ENCODE assay signal across 9 cellular contexts in the genomic region with DNA sequence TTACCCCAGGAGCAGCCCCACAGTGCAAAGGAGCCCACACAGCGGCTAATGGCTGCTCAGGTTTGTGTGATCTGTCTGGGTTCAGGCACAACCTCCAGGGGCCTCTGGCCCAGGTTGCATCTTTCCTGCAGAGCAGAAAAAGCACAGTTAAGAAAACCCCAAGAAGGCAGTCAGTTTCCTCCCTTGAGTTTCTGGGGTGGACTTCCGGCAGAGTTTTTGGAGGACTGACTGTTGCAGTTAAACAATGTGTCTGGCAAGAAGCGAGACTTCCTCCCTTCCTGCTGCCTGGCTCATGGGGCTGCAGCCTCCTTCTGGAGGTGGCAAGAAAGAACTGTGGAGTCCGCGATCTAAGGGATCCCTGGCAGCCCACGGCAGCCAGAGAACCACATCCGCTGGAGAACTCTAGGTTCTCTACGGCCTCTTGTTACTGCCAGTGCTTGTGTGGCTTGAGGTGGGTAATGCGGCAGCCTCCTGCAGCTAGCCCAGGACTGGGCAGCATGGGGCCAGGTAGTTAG.
A peak's percentile ranks its signal among the peaks of the same experiment; 100 is the strongest.
DNase-seq lines count a peak whose midpoint lies in the region; ATAC-seq and TF ChIP-seq lines count a peak whose summit lies in the region.
"Had no signal": no experiment of that assay in that cellular context is flagged by ENCODE, and none has a peak within 500 bp of the region (broad histone marks: within the 10 kb centered on the region; RNA-seq: fewer than 3 reads in every experiment).

No MANE protein-coding gene starts in this region.

- TF ChIP-seq CTCF in WTC11 (IDR thresholded peaks at IDR 0.05) = no peak
- no peak for TF ChIP-seq CTCF in MCF 10A (IDR thresholded peaks at IDR 0.05; ENCODE audit: unreplicated experiment)

- no peaks in the 10 kb centered on the region for H3K36me3 ChIP-seq in naive thymus-derived CD4-positive, alpha-beta T cell (ENCODE audit: control insufficient read depth in 2 of 3, insufficient read depth in 3 of 3, low read length in 3 of 3)

- intact Hi-C loops in naive thymus-derived CD4-positive, alpha-beta T cell (cut with micrococcal nuclease) = loop anchor here (1.0 kb wide), 1 partner anchor 46 kb away; no protein-coding TSS in a partner anchor
- intact Hi-C loops in MCF 10A (cut with micrococcal nuclease) = no loop called here

- CTCF ChIA-PET in WTC11 (lab: Charles Lee) = interaction anchor here (0.9 to 1.2 kb wide), 2 partner anchors 48 to 133 kb away, joined by 3 read pairs; no protein-coding TSS in a partner anchor
- CTCF ChIA-PET in naive thymus-derived CD4-positive, alpha-beta T cell (lab: Charles Lee) = interaction anchor here (1.0 to 3.1 kb wide), 2 partner anchors 47 to 133 kb away, joined by 4 to 9 read pairs; no protein-coding TSS in a partner anchor
- CTCF ChIA-PET in MCF 10A (lab: Yijun Ruan, JAX) = interaction anchor here (0.8 kb wide), 1 partner anchor 132 kb away, joined by 3 read pairs; no protein-coding TSS in a partner anchor

- H3K4me1 ChIP-seq in naive thymus-derived CD4-positive, alpha-beta T cell (ENCODE audit: control insufficient read depth in 2 of 2, insufficient read depth in 2 of 2, low read length in 2 of 2) = peaks cover 14 to 28% of the 10 kb centered on the region in 2 donors

- no peaks in the 10 kb centered on the region for H3K27me3 ChIP-seq in naive thymus-derived CD4-positive, alpha-beta T cell (ENCODE audit: control insufficient read depth in 2 of 2, insufficient read depth in 2 of 2, low read length in 2 of 2)

- H3K36me3 Mint-ChIP-seq in WTC11 (no peaks in the 10 kb centered on the region), MCF 10A (ENCODE audit: insufficient read depth, unreplicated experiment) (no peaks in the 10 kb centered on the region)
- H3K36me3 Mint-ChIP-seq in naive thymus-derived CD4-positive, alpha-beta T cell = no peaks in the 10 kb centered on the region

- no peak overlapping the region for H3K27ac Mint-ChIP-seq in WTC11
- H3K27ac Mint-ChIP-seq in naive thymus-derived CD4-positive, alpha-beta T cell = peak overlapping the region; percentile 78 to 95 (median 89)
- H3K27ac Mint-ChIP-seq in MCF 10A (ENCODE audit: low read depth, unreplicated experiment) = no peak overlapping the region

- DNase-seq in WTC11 (ENCODE audit: low spot score) = no peak
- peak in 7 of 9 donors; percentile 27 to 56 (median 47) for DNase-seq in naive thymus-derived CD4-positive, alpha-beta T cell
- no peak for DNase-seq in MCF 10A (ENCODE audit: unreplicated experiment)
- DNase-seq in NCI-H1436 (lab: John Stamatoyannopoulos, UW) = no peak
- no peak for DNase-seq in NCI-H2029 treated with DMSO at 0.1 percent for 48 hours (lab: John Stamatoyannopoulos, UW)
- no peak for DNase-seq in NCI-H2171 treated with DMSO at 0.1 percent for 48 hours (lab: John Stamatoyannopoulos, UW)
- DNase-seq: NCI-H82 had no signal

- H3K4me3 ChIP-seq in naive thymus-derived CD4-positive, alpha-beta T cell (ENCODE audit: low read length) = peak overlapping the region; percentile 45

- no peaks in the 10 kb centered on the region for H3K27me3 Mint-ChIP-seq in WTC11 (ENCODE audit: low read depth)
- no peaks in the 10 kb centered on the region for H3K27me3 Mint-ChIP-seq in naive thymus-derived CD4-positive, alpha-beta T cell
- H3K27me3 Mint-ChIP-seq in MCF 10A (ENCODE audit: insufficient read depth, unreplicated experiment) = no peaks in the 10 kb centered on the region

- peak; percentile 48 for TF ChIP-seq POLR2A in GM18505 (IDR thresholded peaks at IDR 0.05; ENCODE audit: borderline replicate concordance, extremely low read depth, insufficient read depth, insufficient read length)

- ATAC-seq in GM18505 (IDR thresholded peaks at IDR 0.05; ENCODE audit: unreplicated experiment) (peak; percentile 47), HG02623 (IDR thresholded peaks at IDR 0.05; ENCODE audit: unreplicated experiment) (peak; percentile 56), WTC11 (peak; percentile 14)
- ATAC-seq in naive thymus-derived CD4-positive, alpha-beta T cell = peak; percentile 78

- H3K9me3 ChIP-seq in naive thymus-derived CD4-positive, alpha-beta T cell (ENCODE audit: control insufficient read depth in 2 of 3, low read length in 3 of 3) = no peaks in the 10 kb centered on the region

- POLR2A ChIA-PET in WTC11 (lab: Charles Lee) (no interaction called here), MCF 10A (lab: Yijun Ruan, JAX) (no interaction called here)
- POLR2A ChIA-PET in naive thymus-derived CD4-positive, alpha-beta T cell (lab: Charles Lee) = interaction anchor here (1.2 kb wide), 1 partner anchor 114 kb away, joined by 3 read pairs; no protein-coding TSS in a partner anchor

- peaks cover 9% of the 10 kb centered on the region for H3K4me1 Mint-ChIP-seq in WTC11
- H3K4me1 Mint-ChIP-seq in naive thymus-derived CD4-positive, alpha-beta T cell = peaks cover 14 to 42% (median 34%) of the 10 kb centered on the region in 7 donors
- H3K4me1 Mint-ChIP-seq in MCF 10A (ENCODE audit: insufficient read depth, unreplicated experiment) = no peaks in the 10 kb centered on the region

- no peak overlapping the region for H3K4me3 Mint-ChIP-seq in WTC11
- H3K4me3 Mint-ChIP-seq in naive thymus-derived CD4-positive, alpha-beta T cell = peak overlapping the region; percentile 53 to 80 (median 76)
- H3K4me3 Mint-ChIP-seq in MCF 10A (ENCODE audit: unreplicated experiment) = no peak overlapping the region

- BruUV-seq in MCF 10A (replicated peaks; lab: Mats Ljungman, UMichigan) = no TSS peak

- H3K27ac ChIP-seq in naive thymus-derived CD4-positive, alpha-beta T cell (ENCODE audit: low read depth, low read length) = peak overlapping the region; percentile 54

- H3K9me3 Mint-ChIP-seq in WTC11 = no peaks in the 10 kb centered on the region
- H3K9me3 Mint-ChIP-seq in naive thymus-derived CD4-positive, alpha-beta T cell = no peaks in the 10 kb centered on the region
- no peaks in the 10 kb centered on the region for H3K9me3 Mint-ChIP-seq in MCF 10A (ENCODE audit: unreplicated experiment)

TF ChIP-seq in WTC11, 78 proteins besides CTCF, POLR2A, EP300 and RAD21 (continues in another document):
- TF ChIP-seq, protein P1, sequence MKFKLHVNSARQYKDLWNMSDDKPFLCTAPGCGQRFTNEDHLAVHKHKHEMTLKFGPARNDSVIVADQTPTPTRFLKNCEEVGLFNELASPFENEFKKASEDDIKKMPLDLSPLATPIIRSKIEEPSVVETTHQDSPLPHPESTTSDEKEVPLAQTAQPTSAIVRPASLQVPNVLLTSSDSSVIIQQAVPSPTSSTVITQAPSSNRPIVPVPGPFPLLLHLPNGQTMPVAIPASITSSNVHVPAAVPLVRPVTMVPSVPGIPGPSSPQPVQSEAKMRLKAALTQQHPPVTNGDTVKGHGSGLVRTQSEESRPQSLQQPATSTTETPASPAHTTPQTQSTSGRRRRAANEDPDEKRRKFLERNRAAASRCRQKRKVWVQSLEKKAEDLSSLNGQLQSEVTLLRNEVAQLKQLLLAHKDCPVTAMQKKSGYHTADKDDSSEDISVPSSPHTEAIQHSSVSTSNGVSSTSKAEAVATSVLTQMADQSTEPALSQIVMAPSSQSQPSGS (CRISPR knock-in tag; IDR thresholded peaks at IDR 0.05; ENCODE audit: borderline replicate concordance, low read depth) = no peak
- TF ChIP-seq ZBTB21 (CRISPR knock-in tag; IDR thresholded peaks at IDR 0.05; ENCODE audit: borderline replicate concordance) (no peak), HMGXB4 (CRISPR knock-in tag; IDR thresholded peaks at IDR 0.05) (no peak), STAT6 (CRISPR knock-in tag; conservative IDR thresholded peaks at IDR 0.05; ENCODE audit: low read depth) (no peak), GRHL2 (CRISPR knock-in tag; IDR thresholded peaks at IDR 0.05; ENCODE audit: insufficient replicate concordance, severe bottlenecking) (no peak), ZNF671 (CRISPR knock-in tag; IDR thresholded peaks at IDR 0.05) (no peak)
- TF ChIP-seq, protein P2, sequence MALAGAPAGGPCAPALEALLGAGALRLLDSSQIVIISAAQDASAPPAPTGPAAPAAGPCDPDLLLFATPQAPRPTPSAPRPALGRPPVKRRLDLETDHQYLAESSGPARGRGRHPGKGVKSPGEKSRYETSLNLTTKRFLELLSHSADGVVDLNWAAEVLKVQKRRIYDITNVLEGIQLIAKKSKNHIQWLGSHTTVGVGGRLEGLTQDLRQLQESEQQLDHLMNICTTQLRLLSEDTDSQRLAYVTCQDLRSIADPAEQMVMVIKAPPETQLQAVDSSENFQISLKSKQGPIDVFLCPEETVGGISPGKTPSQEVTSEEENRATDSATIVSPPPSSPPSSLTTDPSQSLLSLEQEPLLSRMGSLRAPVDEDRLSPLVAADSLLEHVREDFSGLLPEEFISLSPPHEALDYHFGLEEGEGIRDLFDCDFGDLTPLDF (CRISPR knock-in tag; IDR thresholded peaks at IDR 0.05) = no peak

Comparison
In these comparisons a context has a peak if more than half of its experiments do, and no peak if none do; other contexts are left out.
1. ATAC-seq: peak in every context shown above with its lines; median percentile 78 in naive thymus-derived CD4-positive, alpha-beta T cell; 56 in HG02623; 47 in GM18505; 14 in WTC11.
2. DNase-seq: peak in naive thymus-derived CD4-positive, alpha-beta T cell (7 of 9); none in WTC11 (single experiment), MCF 10A (single experiment), NCI-H1436 (single experiment), NCI-H2029 treated with DMSO at 0.1 percent for 48 hours (single experiment) and NCI-H2171 treated with DMSO at 0.1 percent for 48 hours (single experiment).
3. H3K27ac Mint-ChIP-seq: peak in naive thymus-derived CD4-positive, alpha-beta T cell (9 of 9); none in WTC11 (single experiment) and MCF 10A (single experiment).
4. H3K4me3 Mint-ChIP-seq: peak in naive thymus-derived CD4-positive, alpha-beta T cell (10 of 10); none in WTC11 (single experiment) and MCF 10A (single experiment).